23 cellular contexts compared by ENCODE assay signal in genomic region chr12:58034712-58035111, GRCh38.
A peak's percentile ranks its signal among the peaks of the same experiment; 100 is the strongest.
DNase-seq lines count a peak whose midpoint lies in the region; FAIRE-seq and TF ChIP-seq lines count a peak whose summit lies in the region.
"Had no signal": no experiment of that assay in that cellular context is flagged by ENCODE, and none has a peak within 500 bp of the region (broad histone marks: within the 10 kb centered on the region; RNA-seq: fewer than 3 reads in every experiment).

No MANE protein-coding gene starts in this region.

- peaks cover 19% of the 10 kb centered on the region for H3K4me1 Mint-ChIP-seq in MCF 10A (ENCODE audit: insufficient read depth, unreplicated experiment)
- H3K4me1 Mint-ChIP-seq in chondrocyte (ENCODE audit: low read depth) = peaks cover 11% of the 10 kb centered on the region
- H3K4me1 Mint-ChIP-seq: CD4-positive, alpha-beta memory T cell had no signal

- H3K27me3 ChIP-seq in breast epithelium (no peaks in the 10 kb centered on the region), suprapubic skin (no peaks in the 10 kb centered on the region)
- H3K27me3 ChIP-seq: BLaER1 had no signal

- intact Hi-C loops in breast epithelium (cut with DNase I; ENCODE audit: low total_unique reads) (no loop called here), MCF 10A (cut with micrococcal nuclease) (no loop called here), kidney (cut with DNase I) (no loop called here)

- H3K4me3 ChIP-seq in breast epithelium (no peak overlapping the region), kidney (ENCODE audit: low read length in 2 of 2) (peak overlapping the region in 1 of 2 donors; percentile 28), suprapubic skin (no peak overlapping the region)
- H3K4me3 ChIP-seq: BLaER1, GM23248, HAP-1 had no signal

- DNase-seq in breast epithelium (ENCODE audit: low spot score in 2 of 2) (no peak), MCF 10A (ENCODE audit: unreplicated experiment) (no peak), chondrocyte (ENCODE audit: low spot score) (no peak), kidney (no peak), suprapubic skin (ENCODE audit: low spot score in 2 of 2) (no peak), NCI-H187 (lab: John Stamatoyannopoulos, UW) (no peak), SIG-M5 (lab: John Stamatoyannopoulos, UW) (no peak)
- no peak for DNase-seq in activated effector memory CD4-positive, alpha-beta T cell treated with anti-CD3 and anti-CD28 coated beads, Interleukin-2, amount 50 U/mL, for 16 hours
- DNase-seq: ACHN; CD4-positive, alpha-beta memory T cell; DMS153; GM23248; KBM-7; NCI-H1105; NCI-H2029 treated with DMSO at 0.1 percent for 48 hours; NCI-H2171; NCI-H345; NCI-H524; NCI-H774 had no signal

- CTCF ChIA-PET in MCF 10A (lab: Yijun Ruan, JAX) = no interaction called here

- H3K4me1 ChIP-seq in breast epithelium (no peaks in the 10 kb centered on the region), kidney (ENCODE audit: control insufficient read depth in 1 of 2, insufficient read depth in 1 of 2, low read depth in 1 of 2, low read length in 2 of 2) (peaks cover 9 to 11% of the 10 kb centered on the region in 2 donors), suprapubic skin (peaks cover 11% of the 10 kb centered on the region)
- H3K4me1 ChIP-seq: BLaER1, HAP-1 had no signal

- WGBS in suprapubic skin = 27% methylated on average over 1 of the region's 1 CpG

- H3K36me3 Mint-ChIP-seq in MCF 10A (ENCODE audit: insufficient read depth, unreplicated experiment) (no peaks in the 10 kb centered on the region), chondrocyte (ENCODE audit: low read depth) (peaks cover 5% of the 10 kb centered on the region)

- no TSS peak for BruUV-seq in MCF 10A (replicated peaks; lab: Mats Ljungman, UMichigan)

- peaks cover 16% of the 10 kb centered on the region for H3K9me3 Mint-ChIP-seq in MCF 10A (ENCODE audit: unreplicated experiment)
- peaks cover 46% of the 10 kb centered on the region for H3K9me3 Mint-ChIP-seq in chondrocyte (ENCODE audit: low read depth)

- POLR2A ChIA-PET in MCF 10A (lab: Yijun Ruan, JAX) = interaction anchor here (1.1 kb wide), 1 partner anchor 32 kb away, joined by 4 read pairs; no protein-coding TSS in a partner anchor

- H3K27ac ChIP-seq in breast epithelium (peak overlapping the region; percentile 56 to 69), kidney (ENCODE audit: low read depth in 2 of 2, low read length in 2 of 2) (peak overlapping the region; percentile 78 to 82), suprapubic skin (peak overlapping the region; percentile 54)
- H3K27ac ChIP-seq: 22Rv1, BLaER1, GM23248 had no signal

- no peaks in the 10 kb centered on the region for H3K27me3 Mint-ChIP-seq in MCF 10A (ENCODE audit: insufficient read depth, unreplicated experiment)
- H3K27me3 Mint-ChIP-seq in chondrocyte (ENCODE audit: low read depth) = no peaks in the 10 kb centered on the region

- H3K27ac Mint-ChIP-seq in MCF 10A (ENCODE audit: low read depth, unreplicated experiment) = no peak overlapping the region
- H3K27ac Mint-ChIP-seq in chondrocyte (ENCODE audit: unreplicated experiment) = peak overlapping the region; percentile 53
- H3K27ac Mint-ChIP-seq: CD4-positive, alpha-beta memory T cell had no signal

- H3K4me3 Mint-ChIP-seq in MCF 10A (ENCODE audit: unreplicated experiment) (no peak overlapping the region), chondrocyte (ENCODE audit: unreplicated experiment) (no peak overlapping the region)
- H3K4me3 Mint-ChIP-seq: CD4-positive, alpha-beta memory T cell had no signal

- no peak for TF ChIP-seq POLR2A in breast epithelium (IDR thresholded peaks at IDR 0.05)
- TF ChIP-seq POLR2A in suprapubic skin (IDR thresholded peaks at IDR 0.05) = no peak

- H3K9ac ChIP-seq in kidney (ENCODE audit: low read length in 2 of 2) = no peak overlapping the region
- H3K9ac ChIP-seq: BLaER1, GM23248 had no signal

- H3K36me3 ChIP-seq in breast epithelium (no peaks in the 10 kb centered on the region), kidney (ENCODE audit: control insufficient read depth in 1 of 2, insufficient read depth in 2 of 2, low read length in 2 of 2) (no peaks in the 10 kb centered on the region), suprapubic skin (no peaks in the 10 kb centered on the region)
- H3K36me3 ChIP-seq: HAP-1 had no signal

- no peak for TF ChIP-seq CTCF in breast epithelium (IDR thresholded peaks at IDR 0.05)
- no peak for TF ChIP-seq CTCF in MCF 10A (IDR thresholded peaks at IDR 0.05; ENCODE audit: unreplicated experiment)
- TF ChIP-seq CTCF in chondrocyte (IDR thresholded peaks at IDR 0.05) = no peak
- no peak for TF ChIP-seq CTCF in kidney (IDR thresholded peaks at IDR 0.05; ENCODE audit: borderline replicate concordance, extremely low read depth, insufficient read depth)
- TF ChIP-seq CTCF in suprapubic skin (IDR thresholded peaks at IDR 0.05) = no peak

- H3K9me3 ChIP-seq in breast epithelium = peaks cover 9 to 23% of the 10 kb centered on the region in 2 donors
- peaks cover 5 to 25% of the 10 kb centered on the region in 2 donors for H3K9me3 ChIP-seq in kidney (ENCODE audit: control insufficient read depth in 1 of 2, low read length in 2 of 2)
- peaks cover 8% of the 10 kb centered on the region for H3K9me3 ChIP-seq in suprapubic skin

- no peak for TF ChIP-seq EP300 in suprapubic skin (IDR thresholded peaks at IDR 0.05)

- no peak for FAIRE-seq in kidney (lab: Jason Lieb, UNC)
- FAIRE-seq: GM12891 had no signal
